ENCODE assay signal across 24 cellular contexts in genomic region chr16:59305850-59306249, GRCh38.
"Had no signal": no experiment of that assay in that cellular context is flagged by ENCODE, and none has a peak within 500 bp of the region (broad histone marks: within the 10 kb centered on the region; RNA-seq: fewer than 3 reads in every experiment).

No MANE protein-coding gene starts in this region.

- H3K27me3 ChIP-seq: foreskin keratinocyte, spleen, tibial nerve, upper lobe of left lung had no signal

- H3K27ac ChIP-seq: dorsolateral prefrontal cortex, epithelial cell of prostate, foreskin keratinocyte, psoas muscle, skin epidermis, spleen, thoracic aorta, tibial nerve, upper lobe of left lung had no signal

- ATAC-seq: esophagus mucosa; foreskin keratinocyte; naive thymus-derived CD8-positive, alpha-beta T cell; psoas muscle; right cardiac atrium; stimulated activated naive B cell treated with anti-CD40 and anti-IgM and Interleukin-4, amounts not matched to agents 10 μg/mL and 1 μg/mL and 100 μg/mL, for 72 hours had no signal

- DNase-seq: cerebellar nuclear complex; dorsolateral prefrontal cortex; effector CD4-positive, alpha-beta T cell; foreskin keratinocyte; hypothalamus; immature natural killer cell; islet precursor cell; mesenchymal stem cell; naive thymus-derived CD8-positive, alpha-beta T cell; nephron progenitor cell; nucleus accumbens; posterior cingulate gyrus; psoas muscle; right cardiac atrium; spleen; stimulated activated CD4-positive, alpha-beta T cell treated with anti-CD3 and anti-CD28 coated beads, Interleukin-4, amount 100 ng/mL, for 4 hours; stimulated activated naive B cell treated with anti-CD40 and anti-IgM and Interleukin-4, amounts not matched to agents 10 μg/mL and 1 μg/mL and 100 μg/mL, for 72 hours; upper lobe of left lung had no signal

- H3K4me3 ChIP-seq: dorsolateral prefrontal cortex, lung, psoas muscle, skin epidermis, spleen, thoracic aorta, tibial nerve, upper lobe of left lung had no signal

- H3K9me3 ChIP-seq: psoas muscle, spleen, thoracic aorta, tibial nerve, upper lobe of left lung had no signal

- H3K4me1 ChIP-seq: foreskin keratinocyte, psoas muscle, spleen, tibial nerve, upper lobe of left lung had no signal

- H3K36me3 ChIP-seq: spleen, thoracic aorta, tibial nerve, upper lobe of left lung had no signal
